In genomic region chr20:18287546-18287914, GRCh38 we compare ENCODE assay signal across 8 cellular contexts. TPM values are rescaled to one million over a fixed set of nuclear protein-coding genes. Genes with fewer than 3 reads are reported as not detected.
DNase-seq lines count a peak whose midpoint lies in the region; ATAC-seq and TF ChIP-seq lines count a peak whose summit lies in the region.

No MANE protein-coding gene starts in this region.

- CTCF ChIA-PET in BJ (lab: Yijun Ruan, JAX) = interaction anchor here (1.0 to 1.4 kb wide), 4 partner anchors 9 to 15 kb away, joined by 3 to 4 read pairs (median 3); no protein-coding TSS in a partner anchor

- H3K27ac ChIP-seq in HUES64 (ENCODE audit: low read depth, low read length) (peak overlapping the region; percentile 83), muscle layer of duodenum (ENCODE audit: low read length) (peak overlapping the region; percentile 98)

- H3K36me3 ChIP-seq in BJ (ENCODE audit: control insufficient read depth, insufficient read depth, low read length) (peaks cover 4% of the 10 kb centered on the region), HUES64 (ENCODE audit: insufficient read depth, low read length) (peaks cover 6% of the 10 kb centered on the region), muscle layer of duodenum (ENCODE audit: control insufficient read depth in 1 of 2, insufficient read depth in 2 of 2, low read length in 2 of 2) (no peaks in the 10 kb centered on the region)

- TF ChIP-seq CTCF in BJ (IDR thresholded peaks at IDR 0.05; ENCODE audit: insufficient read depth, low read depth, low read length) (no peak), choroid plexus epithelial cell (conservative IDR thresholded peaks at IDR 0.05; ENCODE audit: low read depth, low read length) (no peak)

- no peaks in the 10 kb centered on the region for H3K27me3 ChIP-seq in BJ (ENCODE audit: control insufficient read depth, insufficient read depth, low read length)
- peaks cover 6% of the 10 kb centered on the region for H3K27me3 ChIP-seq in HUES64 (ENCODE audit: insufficient read depth, low read length)
- no peaks in the 10 kb centered on the region for H3K27me3 ChIP-seq in muscle layer of duodenum (ENCODE audit: low read depth, low read length)

- H3K4me1 ChIP-seq in HUES64 (ENCODE audit: insufficient read depth, low read length) = peaks cover 5% of the 10 kb centered on the region; the same call in 1 of the 2 replicates
- H3K4me1 ChIP-seq in muscle layer of duodenum (ENCODE audit: control insufficient read depth in 1 of 2, insufficient read depth in 2 of 2, low read length in 2 of 2) = peaks cover 11 to 17% of the 10 kb centered on the region in 2 donors

- WGBS in HUES64 = 17% methylated on average over 11 of the region's 11 CpGs

- DNase-seq in BJ (ENCODE audit: low read depth) (no peak), choroid plexus epithelial cell (ENCODE audit: low read depth) (no peak), NCI-H510A treated with DMSO at 0.1 percent for 48 hours (lab: John Stamatoyannopoulos, UW) (no peak)

- peaks cover 11% of the 10 kb centered on the region for H3K9me3 ChIP-seq in HUES64 (ENCODE audit: insufficient read depth, low read depth, low read length)
- H3K9me3 ChIP-seq in muscle layer of duodenum (ENCODE audit: control insufficient read depth in 1 of 2, low read length in 2 of 2) = peaks cover 16 to 18% of the 10 kb centered on the region in 2 donors

- H3K4me3 ChIP-seq in BJ (ENCODE audit: low read depth, low read length) (peak overlapping the region; percentile 90), HUES64 (ENCODE audit: low read length) (peak overlapping the region; percentile 72), choroid plexus epithelial cell (ENCODE audit: low read depth, low read length) (peak overlapping the region; percentile 95), muscle layer of duodenum (ENCODE audit: low read depth in 1 of 2, low read length in 2 of 2) (peak overlapping the region; percentile 91 to 99)

- POLR2A ChIA-PET in BJ (lab: Charles Lee) = no interaction called here

- ATAC-seq in HG03139 (IDR thresholded peaks at IDR 0.05; ENCODE audit: unreplicated experiment) (no peak), HG02885 (IDR thresholded peaks at IDR 0.05; ENCODE audit: poor library complexity, unreplicated experiment) (no peak), GM19035 (IDR thresholded peaks at IDR 0.05; ENCODE audit: unreplicated experiment) (no peak)

- H3K9ac ChIP-seq in HUES64 (ENCODE audit: low read depth, low read length) = peak overlapping the region; percentile 72

RNA-seq across cellular contexts. Expression of gene ZNF133, which starts 0.8 kb away (rescaled TPM):
- 13.9 and 18.6 TPM in 2 replicates for polyA plus RNA-seq in BJ (2011; rRNA removed)
- 17.4 and 24.3 TPM in 2 replicates for polyA minus RNA-seq in BJ (2011; rRNA and poly(A)+ RNA removed)
- polyA plus RNA-seq in HUES64 (2013, experiment 1 of 2) = 7.6 TPM
- 8.2 TPM for polyA plus RNA-seq in HUES64 (2013, experiment 2 of 2)
